ENCODE assay signal across 8 cellular contexts in genomic region chr14:100438678-100439592, GRCh38.
A peak's percentile ranks its signal among the peaks of the same experiment; 100 is the strongest.
DNase-seq lines count a peak whose midpoint lies in the region; ATAC-seq and TF ChIP-seq lines count a peak whose summit lies in the region.

No MANE protein-coding gene starts in this region.

- no TSS peak for BruUV-seq in IMR-90 (replicated peaks; lab: Mats Ljungman, UMichigan)

- intact Hi-C loops in IMR-90 (cut with micrococcal nuclease): no loop called here

- no peak overlapping the region for H4K91ac ChIP-seq in IMR-90 (ENCODE audit: insufficient read depth, low read depth, low read length)

- H3K14ac ChIP-seq in IMR-90 (replicated peaks; ENCODE audit: low read depth, low read length): no peak overlapping the region

- H2AK9ac ChIP-seq in IMR-90 (replicated peaks; ENCODE audit: low read depth, low read length, poor library complexity): peak overlapping the region; percentile 25

- POLR2A ChIA-PET in IMR-90 (lab: Charles Lee; ENCODE audit: unreplicated experiment): no interaction called here

- peaks cover 30% of the 10 kb centered on the region for H3K4me1 ChIP-seq in IMR-90 (ENCODE audit: control insufficient read depth, insufficient read depth, low read length)
- peaks cover 30% of the 10 kb centered on the region for H3K4me1 ChIP-seq in mesodermal cell (ENCODE audit: control insufficient read depth, insufficient read depth, low read length, poor library complexity, severe bottlenecking)
- H3K4me1 ChIP-seq in upper lobe of left lung: peaks cover 30 to 56% (median 33%) of the 10 kb centered on the region in 4 donors
- no peaks in the 10 kb centered on the region for H3K4me1 ChIP-seq in effector memory CD4-positive, alpha-beta T cell (ENCODE audit: control insufficient read depth, insufficient read depth, low read length, poor library complexity, severe bottlenecking)

- no peak overlapping the region for H2BK20ac ChIP-seq in IMR-90 (ENCODE audit: low read depth, low read length)

- H3K36me3 ChIP-seq in IMR-90 (ENCODE audit: control insufficient read depth, insufficient read depth, low read length) (no peaks in the 10 kb centered on the region), mesodermal cell (ENCODE audit: control insufficient read depth, insufficient read depth, low read length) (no peaks in the 10 kb centered on the region), upper lobe of left lung (no peaks in the 10 kb centered on the region)
- no peaks in the 10 kb centered on the region for H3K36me3 ChIP-seq in effector memory CD4-positive, alpha-beta T cell (ENCODE audit: control insufficient read depth, insufficient read depth, low read length)

- H3K4me3 ChIP-seq in IMR-90 (ENCODE audit: insufficient read depth, low read depth, low read length) (no peak overlapping the region), mesodermal cell (ENCODE audit: extremely low read depth, insufficient read depth, low read length, poor library complexity, severe bottlenecking) (no peak overlapping the region), upper lobe of left lung (no peak overlapping the region)
- no peak overlapping the region for H3K4me3 ChIP-seq in effector memory CD4-positive, alpha-beta T cell (ENCODE audit: insufficient read depth, low read depth, low read length, poor library complexity, severe bottlenecking)

- H3K27ac ChIP-seq in IMR-90 (ENCODE audit: insufficient read depth, low read length): no peak overlapping the region
- peak overlapping the region; percentile 42 for H3K27ac ChIP-seq in mesodermal cell (ENCODE audit: low read depth, low read length, severe bottlenecking)
- H3K27ac ChIP-seq in upper lobe of left lung: peak overlapping the region in 2 of 4 donors; percentile 32 to 72
- H3K27ac ChIP-seq in effector memory CD4-positive, alpha-beta T cell (ENCODE audit: insufficient read depth, low read length, poor library complexity, severe bottlenecking): no peak overlapping the region

- in situ Hi-C loops in IMR-90 (cut with MboI; ENCODE audit: low sequenced_read_pairs): no loop called here

- CTCF ChIA-PET in IMR-90 (lab: Yijun Ruan, JAX): interaction anchor here (1.1 to 2.7 kb wide), 3 partner anchors 10 to 206 kb away, joined by 4 to 15 read pairs (median 7); no protein-coding TSS in a partner anchor

- peak overlapping the region; percentile 38; the same call in 1 of the 2 replicates for H3K4ac ChIP-seq in IMR-90 (ENCODE audit: low read depth, low read length)

- ATAC-seq in IMR-90 (ENCODE audit: low read depth) (peak; percentile 36), upper lobe of left lung (ENCODE audit: low FRiP score in 2 of 2) (peak; percentile 45 to 86)

- TF ChIP-seq CTCF in IMR-90 (conservative IDR thresholded peaks at IDR 0.05; ENCODE audit: low read depth, low read length) (no peak), upper lobe of left lung (IDR thresholded peaks at IDR 0.05) (no peak)

- peaks cover 25% of the 10 kb centered on the region; the same call in 1 of the 2 replicates for H3K9me1 ChIP-seq in IMR-90 (ENCODE audit: insufficient read depth, low read length)

- dilution Hi-C loops in IMR-90 (cut with HindIII; ENCODE audit: low sequenced_read_pairs, unreplicated experiment): no loop called here

- H2AFZ ChIP-seq in IMR-90 (replicated peaks; ENCODE audit: low read length, poor library complexity): peak overlapping the region; percentile 52

- peaks cover 41% of the 10 kb centered on the region for H4K20me1 ChIP-seq in IMR-90 (ENCODE audit: insufficient read depth, low read length)

- H2BK15ac ChIP-seq in IMR-90 (ENCODE audit: low read depth, low read length): no peak overlapping the region

- H3K18ac ChIP-seq in IMR-90 (ENCODE audit: low read depth, low read length): no peak overlapping the region

- H3K9ac ChIP-seq in IMR-90 (ENCODE audit: low read depth, low read length): no peak overlapping the region

- peak; percentile 73 for DNase-seq in AG08396 (ENCODE audit: low spot score)
- peak; percentile 89 for DNase-seq in IMR-90
- DNase-seq in amniotic epithelial cell (ENCODE audit: low read depth): peak; percentile 86
- DNase-seq in upper lobe of left lung: peak in 1 of 2 donors; percentile 55
- DNase-seq in effector memory CD4-positive, alpha-beta T cell: no peak
- DNase-seq in globus pallidus (ENCODE audit: low spot score): no peak
- DNase-seq in AML-193 (lab: John Stamatoyannopoulos, UW): no peak

- H3K9me3 ChIP-seq in IMR-90 (ENCODE audit: control insufficient read depth, insufficient read depth, low read length): no peaks in the 10 kb centered on the region
- no peaks in the 10 kb centered on the region for H3K9me3 ChIP-seq in mesodermal cell (ENCODE audit: control insufficient read depth, low read length)
- no peaks in the 10 kb centered on the region for H3K9me3 ChIP-seq in upper lobe of left lung
- H3K9me3 ChIP-seq in effector memory CD4-positive, alpha-beta T cell (ENCODE audit: control insufficient read depth, low read length): no peaks in the 10 kb centered on the region

- no peak overlapping the region for H4K8ac ChIP-seq in IMR-90 (ENCODE audit: low read depth in 2 of 2, low read length in 2 of 2)

- no peak for TF ChIP-seq RAD21 in IMR-90 (IDR thresholded peaks at IDR 0.05; ENCODE audit: low read length)

- H3K79me1 ChIP-seq in IMR-90 (ENCODE audit: low read depth in 1 of 2, low read length in 2 of 2): peaks cover 9 to 62% of the 10 kb centered on the region in 2 experiments; a peak in 3 of 4 replicates

- 38% methylated on average over 5 of the region's 10 CpGs; no CpG with 5 or more reads in 1 of the 2 experiments for WGBS in IMR-90 (ENCODE audit: extremely low coverage in 2 of 2, insufficient read length in 1 of 2), 2 experiments
- 78 to 83% methylated on average over 9 to 10 of the region's 10 CpGs for WGBS in mesodermal cell (ENCODE audit: insufficient coverage in 2 of 2), 2 experiments
- WGBS in upper lobe of left lung, 2 donors: 57 to 69% methylated on average over 2 to 10 of the region's 10 CpGs

- H2BK5ac ChIP-seq in IMR-90 (ENCODE audit: low read depth, low read length, poor library complexity, severe bottlenecking): peak overlapping the region; percentile 18

- TF ChIP-seq POLR2A in IMR-90 (IDR thresholded peaks at IDR 0.05; ENCODE audit: low read depth, low read length) (no peak), upper lobe of left lung (IDR thresholded peaks at IDR 0.05) (no peak)

- H3K27me3 ChIP-seq in IMR-90 (ENCODE audit: control insufficient read depth, insufficient read depth, low read length): no peaks in the 10 kb centered on the region
- H3K27me3 ChIP-seq in upper lobe of left lung: no peaks in the 10 kb centered on the region
- H3K27me3 ChIP-seq in effector memory CD4-positive, alpha-beta T cell (replicated peaks; ENCODE audit: control insufficient read depth, insufficient read depth, low read length, poor library complexity, severe bottlenecking): no peaks in the 10 kb centered on the region

- H3K4me2 ChIP-seq in IMR-90 (ENCODE audit: low read depth, low read length): no peak overlapping the region

- H3K23ac ChIP-seq in IMR-90 (ENCODE audit: low read depth, low read length): no peak overlapping the region

- H2AK5ac ChIP-seq in IMR-90 (ENCODE audit: low read depth, low read length): peak overlapping the region; percentile 52; the same call in 1 of the 2 replicates

- H2BK120ac ChIP-seq in IMR-90 (ENCODE audit: low read depth, low read length): no peak overlapping the region

- TF ChIP-seq EP300 in upper lobe of left lung (IDR thresholded peaks at IDR 0.05): no peak

- no peak overlapping the region for H3K56ac ChIP-seq in IMR-90 (ENCODE audit: extremely low read depth, insufficient read depth, low read length)

- peak overlapping the region; percentile 7; the same call in 1 of the 2 replicates for H4K5ac ChIP-seq in IMR-90 (ENCODE audit: low read depth, low read length)

TF ChIP-seq in IMR-90, 13 proteins besides CTCF, POLR2A, EP300 and RAD21:
- TF ChIP-seq SMC3 (IDR thresholded peaks at IDR 0.05; ENCODE audit: low read depth, low read length) (no peak), NFE2L2 (IDR thresholded peaks at IDR 0.05; ENCODE audit: low read depth, low read length) (no peak), MAZ (IDR thresholded peaks at IDR 0.05; ENCODE audit: borderline replicate concordance, low read depth, low read length) (no peak), CEBPB (IDR thresholded peaks at IDR 0.05; ENCODE audit: low read depth, low read length) (peak; percentile 94), MAFK (IDR thresholded peaks at IDR 0.05; ENCODE audit: low read depth, low read length) (no peak), BHLHE40 (IDR thresholded peaks at IDR 0.05; ENCODE audit: low read depth, low read length) (peak; percentile 55; the same call in 1 of the 2 replicates), RFX5 (IDR thresholded peaks at IDR 0.05; ENCODE audit: low read depth, low read length) (no peak), CHD1 (IDR thresholded peaks at IDR 0.05; ENCODE audit: low read depth, low read length) (0 out of 2 replicates have a peak, but pooled peaks have one; percentile 48), FOS (IDR thresholded peaks at IDR 0.05; ENCODE audit: low read depth, low read length) (peak; percentile 97), RCOR1 (IDR thresholded peaks at IDR 0.05; ENCODE audit: insufficient replicate concordance, low read length) (peak; percentile 80), MXI1 (IDR thresholded peaks at IDR 0.05; ENCODE audit: borderline replicate concordance, low read depth, low read length) (peak; percentile 64; the same call in 1 of the 2 replicates)
- TF ChIP-seq, protein P1, sequence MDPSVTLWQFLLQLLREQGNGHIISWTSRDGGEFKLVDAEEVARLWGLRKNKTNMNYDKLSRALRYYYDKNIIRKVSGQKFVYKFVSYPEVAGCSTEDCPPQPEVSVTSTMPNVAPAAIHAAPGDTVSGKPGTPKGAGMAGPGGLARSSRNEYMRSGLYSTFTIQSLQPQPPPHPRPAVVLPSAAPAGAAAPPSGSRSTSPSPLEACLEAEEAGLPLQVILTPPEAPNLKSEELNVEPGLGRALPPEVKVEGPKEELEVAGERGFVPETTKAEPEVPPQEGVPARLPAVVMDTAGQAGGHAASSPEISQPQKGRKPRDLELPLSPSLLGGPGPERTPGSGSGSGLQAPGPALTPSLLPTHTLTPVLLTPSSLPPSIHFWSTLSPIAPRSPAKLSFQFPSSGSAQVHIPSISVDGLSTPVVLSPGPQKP (IDR thresholded peaks at IDR 0.05; ENCODE audit: borderline replicate concordance, low read depth, low read length): no peak
- TF ChIP-seq, protein P2, sequence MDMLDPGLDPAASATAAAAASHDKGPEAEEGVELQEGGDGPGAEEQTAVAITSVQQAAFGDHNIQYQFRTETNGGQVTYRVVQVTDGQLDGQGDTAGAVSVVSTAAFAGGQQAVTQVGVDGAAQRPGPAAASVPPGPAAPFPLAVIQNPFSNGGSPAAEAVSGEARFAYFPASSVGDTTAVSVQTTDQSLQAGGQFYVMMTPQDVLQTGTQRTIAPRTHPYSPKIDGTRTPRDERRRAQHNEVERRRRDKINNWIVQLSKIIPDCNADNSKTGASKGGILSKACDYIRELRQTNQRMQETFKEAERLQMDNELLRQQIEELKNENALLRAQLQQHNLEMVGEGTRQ (IDR thresholded peaks at IDR 0.05; ENCODE audit: low read depth, low read length): no peak

Comparison
In these comparisons a context has a peak if more than half of its experiments do, and no peak if none do; other contexts are left out.
1. DNase-seq: peak in AG08396 (single experiment), IMR-90 (single experiment) and amniotic epithelial cell (single experiment); none in effector memory CD4-positive, alpha-beta T cell (0 of 3), globus pallidus (single experiment) and AML-193 (0 of 2).